In the genomic region with DNA sequence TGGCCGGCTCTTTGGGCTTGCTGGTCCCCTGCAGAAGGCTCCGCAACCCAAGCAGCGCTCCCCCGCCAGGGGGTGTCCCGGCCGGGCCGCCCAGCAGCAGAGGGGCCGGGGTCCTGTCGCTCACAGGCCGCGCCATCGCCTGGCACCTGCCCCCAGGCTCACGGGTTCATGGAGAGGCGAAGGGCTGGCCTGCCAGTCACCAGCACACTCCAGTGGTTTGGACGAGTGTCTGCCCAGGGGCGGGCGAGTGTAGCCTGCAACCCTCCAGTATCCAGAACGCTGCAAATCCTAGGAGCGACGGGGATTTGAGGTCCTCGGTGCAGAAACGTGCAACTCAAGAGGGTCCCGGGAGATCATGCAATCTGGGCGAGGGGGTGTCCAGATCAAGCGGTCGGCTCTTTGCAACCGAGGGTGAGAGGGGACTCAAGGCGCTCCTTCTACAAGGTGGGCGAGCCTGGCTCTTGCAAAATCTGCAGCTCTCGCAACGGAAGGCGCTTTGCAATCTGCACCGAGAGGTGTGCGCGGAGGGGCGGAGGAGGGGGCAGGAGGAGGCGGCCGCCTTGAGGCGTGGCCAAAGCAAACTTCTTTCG, we compare ENCODE assay signal across 8 cellular contexts. TPM values are rescaled to one million over a fixed set of nuclear protein-coding genes. Genes with fewer than 3 reads are reported as not detected.
DNase-seq lines count a peak whose midpoint lies in the region; ATAC-seq and TF ChIP-seq lines count a peak whose summit lies in the region.

A gene with protein sequence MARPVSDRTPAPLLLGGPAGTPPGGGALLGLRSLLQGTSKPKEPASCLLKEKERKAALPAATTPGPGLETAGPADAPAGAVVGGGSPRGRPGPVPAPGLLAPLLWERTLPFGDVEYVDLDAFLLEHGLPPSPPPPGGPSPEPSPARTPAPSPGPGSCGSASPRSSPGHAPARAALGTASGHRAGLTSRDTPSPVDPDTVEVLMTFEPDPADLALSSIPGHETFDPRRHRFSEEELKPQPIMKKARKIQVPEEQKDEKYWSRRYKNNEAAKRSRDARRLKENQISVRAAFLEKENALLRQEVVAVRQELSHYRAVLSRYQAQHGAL (minus strand): TSS at position 521 of the 590 bp plus-strand sequence. CDS start 385 bp downstream, at position 136.

- peak within 1 kb of the TSS; percentile 96 for H3K27ac ChIP-seq in hepatocyte
- peak within 1 kb of the TSS; percentile 100 for H3K27ac ChIP-seq in skeletal muscle tissue (ENCODE audit: low read depth, low read length)

- DNase-seq in NCI-H345 (lab: John Stamatoyannopoulos, UW) = peak; percentile 55
- no peak for DNase-seq in NCI-H345 treated with DMSO at 0.1 percent for 48 hours (lab: John Stamatoyannopoulos, UW; ENCODE audit: unreplicated experiment)
- no peak for DNase-seq in LNCaP clone FGC (ENCODE audit: low read depth)
- no peak for DNase-seq in activated naive CD4-positive, alpha-beta T cell treated with anti-CD3 and anti-CD28 coated beads, Interleukin-2, amount 10 ng/mL, durations not matched to agents 7 days and 5 days
- DNase-seq in hepatocyte (ENCODE audit: low spot score) = peak; percentile 67
- no peak for DNase-seq in GM19240 (ENCODE audit: insufficient read length, low spot score)

- H3K4me2 ChIP-seq in hepatocyte = peak within 1 kb of the TSS; percentile 76

- no peaks in the 10 kb centered on the region for H3K27me3 ChIP-seq in hepatocyte
- no peaks in the 10 kb centered on the region for H3K27me3 ChIP-seq in skeletal muscle tissue (ENCODE audit: control insufficient read depth in 3 of 3, insufficient read depth in 3 of 3, low read length in 3 of 3)

- TF ChIP-seq CTCF in LNCaP clone FGC (IDR thresholded peaks at IDR 0.05; ENCODE audit: control insufficient read depth, extremely low read depth, insufficient read depth) (no peak), hepatocyte (IDR thresholded peaks at IDR 0.05; ENCODE audit: poor library complexity) (peak; percentile 18)

- H4K20me1 ChIP-seq in hepatocyte (ENCODE audit: insufficient read depth, poor library complexity, severe bottlenecking) = no peaks in the 10 kb centered on the region

- H3K36me3 ChIP-seq in hepatocyte (replicated peaks; ENCODE audit: insufficient read depth, low read depth) (no peaks in the 10 kb centered on the region), skeletal muscle tissue (ENCODE audit: control insufficient read depth in 3 of 3, insufficient read depth in 3 of 3, low read length in 3 of 3) (peaks cover 7 to 11% (median 9%) of the 10 kb centered on the region in 3 donors)

- peaks cover 5% of the 10 kb centered on the region for H3K79me2 ChIP-seq in hepatocyte

- CTCF ChIA-PET in activated naive CD4-positive, alpha-beta T cell treated with anti-CD3 and anti-CD28 coated beads, Interleukin-2, amount 10 ng/mL, durations not matched to agents 7 days and 5 days (lab: Charles Lee) = no interaction called here

- H3K9me3 ChIP-seq in hepatocyte (ENCODE audit: low read depth) (no peaks in the 10 kb centered on the region), skeletal muscle tissue (ENCODE audit: control insufficient read depth in 3 of 3, low read length in 3 of 3) (no peaks in the 10 kb centered on the region)

- H3K4me1 Mint-ChIP-seq in activated naive CD4-positive, alpha-beta T cell treated with anti-CD3 and anti-CD28 coated beads, Interleukin-2, amount 10 ng/mL, durations not matched to agents 7 days and 5 days = peaks cover 51% of the 10 kb centered on the region

- peaks cover 20% of the 10 kb centered on the region for H3K4me1 ChIP-seq in hepatocyte (ENCODE audit: insufficient read depth)
- peaks cover 35 to 46% (median 41%) of the 10 kb centered on the region in 3 donors for H3K4me1 ChIP-seq in skeletal muscle tissue (ENCODE audit: control insufficient read depth in 3 of 3, insufficient read depth in 3 of 3, low read length in 3 of 3)

- H3K4me3 ChIP-seq in LNCaP clone FGC (ENCODE audit: low read depth, low read length) (peak within 1 kb of the TSS; percentile 72), hepatocyte (peak within 1 kb of the TSS; percentile 23), skeletal muscle tissue (ENCODE audit: low read length in 3 of 3) (peak within 1 kb of the TSS; percentile 90 to 97 (median 93))

- no peaks in the 10 kb centered on the region for H3K9me3 Mint-ChIP-seq in activated naive CD4-positive, alpha-beta T cell treated with anti-CD3 and anti-CD28 coated beads, Interleukin-2, amount 10 ng/mL, durations not matched to agents 7 days and 5 days

- no peak for ATAC-seq in HG03175 (IDR thresholded peaks at IDR 0.05; ENCODE audit: unreplicated experiment)

- H3K27me3 Mint-ChIP-seq in activated naive CD4-positive, alpha-beta T cell treated with anti-CD3 and anti-CD28 coated beads, Interleukin-2, amount 10 ng/mL, durations not matched to agents 7 days and 5 days = peaks cover 11% of the 10 kb centered on the region

- 2% methylated on average over 39 of the region's 40 CpGs for WGBS in hepatocyte (ENCODE audit: low lambda C conversion rate, missing lambda C conversion rate)

- peaks cover 11% of the 10 kb centered on the region for H3K36me3 Mint-ChIP-seq in activated naive CD4-positive, alpha-beta T cell treated with anti-CD3 and anti-CD28 coated beads, Interleukin-2, amount 10 ng/mL, durations not matched to agents 7 days and 5 days

- no peaks in the 10 kb centered on the region for H3K9me2 ChIP-seq in hepatocyte (replicated peaks; ENCODE audit: insufficient read depth)

- H3K9ac ChIP-seq in skeletal muscle tissue (ENCODE audit: low read depth in 1 of 3, low read length in 3 of 3) = peak within 1 kb of the TSS; percentile 87 to 99 (median 94)

- H3K27ac Mint-ChIP-seq in activated naive CD4-positive, alpha-beta T cell treated with anti-CD3 and anti-CD28 coated beads, Interleukin-2, amount 10 ng/mL, durations not matched to agents 7 days and 5 days = peak within 1 kb of the TSS; percentile 96

- H3K4me3 Mint-ChIP-seq in activated naive CD4-positive, alpha-beta T cell treated with anti-CD3 and anti-CD28 coated beads, Interleukin-2, amount 10 ng/mL, durations not matched to agents 7 days and 5 days = peak within 1 kb of the TSS; percentile 88

- H2AFZ ChIP-seq in hepatocyte = peak within 1 kb of the TSS; percentile 43

RNA-seq across cellular contexts. Expression of the gene that starts here (rescaled TPM):
- total RNA-seq in hepatocyte (3.9 and 5.4 TPM in 2 replicates), skeletal muscle tissue (6.8 TPM)
- 11.8 and 20.4 TPM in 2 replicates for polyA plus RNA-seq in hepatocyte

Comparison
In these comparisons a context has a peak if more than half of its experiments do, and no peak if none do; other contexts are left out.
1. DNase-seq: peak in NCI-H345 (single experiment) and hepatocyte (single experiment); none in NCI-H345 treated with DMSO at 0.1 percent for 48 hours (single experiment), LNCaP clone FGC (single experiment), activated naive CD4-positive, alpha-beta T cell treated with anti-CD3 and anti-CD28 coated beads, Interleukin-2, amount 10 ng/mL, durations not matched to agents 7 days and 5 days (single experiment) and GM19240 (single experiment).
2. H3K4me3 ChIP-seq: peak in every context shown above with its lines; median percentile 93 in skeletal muscle tissue; 72 in LNCaP clone FGC; 23 in hepatocyte.